18 cellular contexts compared by ENCODE assay signal in the genomic region with DNA sequence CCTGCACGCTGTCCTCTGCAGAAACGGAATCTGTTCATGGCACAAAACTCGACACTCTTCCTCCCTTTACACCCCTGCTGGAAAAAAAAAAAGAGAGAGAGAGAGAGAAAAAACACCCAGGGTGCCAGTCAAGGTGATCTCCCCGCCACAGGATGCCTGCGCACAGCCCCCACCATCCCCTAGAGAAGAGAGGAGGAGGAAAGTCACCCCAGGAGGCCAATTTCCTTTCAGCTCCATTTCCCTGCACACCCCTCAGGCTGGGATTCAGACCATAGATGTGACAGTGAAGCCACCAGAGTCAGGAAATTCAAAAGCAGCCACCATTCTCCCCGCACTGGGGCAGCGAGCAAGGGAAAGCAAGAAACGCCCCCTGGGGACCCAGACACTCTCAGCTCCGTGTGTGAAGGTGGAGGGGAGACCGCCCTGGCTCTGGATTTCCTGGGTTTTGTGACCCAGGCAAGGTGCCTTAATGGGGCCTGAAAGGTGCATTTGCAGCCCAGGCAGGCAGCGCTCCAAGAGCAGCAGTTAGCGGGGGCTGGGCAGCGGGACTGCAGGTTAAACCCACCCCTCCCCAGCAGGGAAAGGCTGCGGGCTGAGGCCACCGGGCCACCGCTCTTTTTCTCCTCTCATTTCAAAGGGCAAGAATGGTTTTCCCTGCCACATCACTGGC.
A peak's percentile ranks its signal among the peaks of the same experiment; 100 is the strongest.
DNase-seq lines count a peak whose midpoint lies in the region; ATAC-seq, FAIRE-seq and TF ChIP-seq lines count a peak whose summit lies in the region.
"Had no signal": no experiment of that assay in that cellular context is flagged by ENCODE, and none has a peak within 500 bp of the region (broad histone marks: within the 10 kb centered on the region; RNA-seq: fewer than 3 reads in every experiment).

No MANE protein-coding gene starts in this region.

- no peak overlapping the region for H2AFZ ChIP-seq in HepG2 (ENCODE audit: low read length)
- no peak overlapping the region for H2AFZ ChIP-seq in OCI-LY7 (ENCODE audit: low read length)

- CTCF ChIA-PET in HepG2 (lab: Yijun Ruan, JAX; ENCODE audit: low intra/inter-chr PET ratio, low total read pairs) = no interaction called here
- CTCF ChIA-PET in OCI-LY7 (lab: Charles Lee; ENCODE audit: unreplicated experiment) = no interaction called here

- H3K4me2 ChIP-seq in HepG2 (ENCODE audit: low read depth, low read length) (no peak overlapping the region), OCI-LY7 (ENCODE audit: low read length) (no peak overlapping the region)

- TF ChIP-seq CTCF in right lobe of liver (IDR thresholded peaks at IDR 0.05) = no peak
- no peak for TF ChIP-seq CTCF in HepG2 (CRISPR knock-in tag; IDR thresholded peaks at IDR 0.05)
- no peak for TF ChIP-seq CTCF in osteocyte (IDR thresholded peaks at IDR 0.05)
- no peak for TF ChIP-seq CTCF in OCI-LY7 (conservative IDR thresholded peaks at IDR 0.05; ENCODE audit: low read length)

- no peaks in the 10 kb centered on the region for H3K4me1 ChIP-seq in right lobe of liver
- peaks cover 19% of the 10 kb centered on the region for H3K4me1 ChIP-seq in HepG2 (ENCODE audit: insufficient read depth, low read length)
- H3K4me1 ChIP-seq in NT2/D1 (ENCODE audit: insufficient read depth, insufficient read length) = peaks cover 9% of the 10 kb centered on the region
- H3K4me1 ChIP-seq in OCI-LY7 (ENCODE audit: insufficient read depth, low read length, poor library complexity, severe bottlenecking) = peaks cover 29% of the 10 kb centered on the region
- H3K4me1 ChIP-seq: HAP-1, sigmoid colon had no signal

- peaks cover 31% of the 10 kb centered on the region for H3K27me3 Mint-ChIP-seq in osteocyte (ENCODE audit: unreplicated experiment)
- H3K27me3 Mint-ChIP-seq: activated naive CD8-positive, alpha-beta T cell had no signal

- H3K4me1 Mint-ChIP-seq in osteocyte (ENCODE audit: unreplicated experiment) = no peaks in the 10 kb centered on the region

- BruUV-seq in HepG2 (replicated peaks; lab: Mats Ljungman, UMichigan) = no TSS peak
- BruUV-seq in OCI-LY7 (replicated peaks; lab: Mats Ljungman, UMichigan) = no TSS peak

- TF ChIP-seq EP300 in HepG2 (IDR thresholded peaks at IDR 0.05; ENCODE audit: low read depth in 2 of 2, low read length in 2 of 2) (no peak), HepG2 (CRISPR knock-in tag; IDR thresholded peaks at IDR 0.05; ENCODE audit: borderline replicate concordance) (no peak)

- H3K9me3 Mint-ChIP-seq in osteocyte (ENCODE audit: unreplicated experiment) = peaks cover under 1% of the 10 kb centered on the region
- H3K9me3 Mint-ChIP-seq: natural killer cell had no signal

- FAIRE-seq in HepG2 (lab: Jason Lieb, UNC) = no peak
- FAIRE-seq: GM18507 had no signal

- H4K20me1 ChIP-seq in HepG2 (ENCODE audit: insufficient read depth, low read length) (no peaks in the 10 kb centered on the region), OCI-LY7 (ENCODE audit: insufficient read depth, low read length) (no peaks in the 10 kb centered on the region)

- H3K4me3 Mint-ChIP-seq in osteocyte (ENCODE audit: unreplicated experiment) = no peak overlapping the region
- H3K4me3 Mint-ChIP-seq: activated naive CD8-positive, alpha-beta T cell; natural killer cell had no signal

- no peak overlapping the region for H3K27ac Mint-ChIP-seq in osteocyte (ENCODE audit: unreplicated experiment)
- H3K27ac Mint-ChIP-seq: activated naive CD8-positive, alpha-beta T cell; natural killer cell had no signal

- H3K36me3 ChIP-seq in right lobe of liver (no peaks in the 10 kb centered on the region), HepG2 (replicated peaks in 1 of 2; ENCODE audit: control insufficient read depth in 1 of 2, insufficient read depth in 2 of 2, low read length in 2 of 2) (no peaks in the 10 kb centered on the region), NT2/D1 (ENCODE audit: insufficient read depth, insufficient read length, low read length) (no peaks in the 10 kb centered on the region), OCI-LY7 (ENCODE audit: insufficient read depth, low read length) (no peaks in the 10 kb centered on the region)
- H3K36me3 ChIP-seq: HAP-1, heart right ventricle, sigmoid colon had no signal

- POLR2A ChIA-PET in HepG2 (lab: Yijun Ruan, JAX) = no interaction called here
- POLR2A ChIA-PET in OCI-LY7 (lab: Charles Lee) = no interaction called here

- no peaks in the 10 kb centered on the region for H3K9me2 ChIP-seq in OCI-LY7 (ENCODE audit: insufficient read depth, low read length)

- peak in 2 of 3 donors; percentile 27 to 28 for DNase-seq in right lobe of liver
- no peak for DNase-seq in HepG2 (ENCODE audit: low spot score)
- no peak for DNase-seq in NT2/D1 (ENCODE audit: low read depth, low spot score)
- peak; percentile 44 for DNase-seq in left kidney (ENCODE audit: low read depth, low spot score)
- no peak for DNase-seq in osteocyte (ENCODE audit: extremely low spot score, unreplicated experiment)
- no peak for DNase-seq in OCI-LY7 (ENCODE audit: low spot score)
- DNase-seq: caudate nucleus, COR-L47, heart right ventricle, NCI-H2081 treated with DMSO at 0.1 percent for 48 hours, sigmoid colon had no signal

- H3K79me2 ChIP-seq in HepG2 (ENCODE audit: insufficient read depth, low read length) (no peaks in the 10 kb centered on the region), OCI-LY7 (ENCODE audit: insufficient read depth, low read depth, low read length) (no peaks in the 10 kb centered on the region)

- H3K27ac ChIP-seq in right lobe of liver = no peak overlapping the region
- no peak overlapping the region for H3K27ac ChIP-seq in HepG2 (ENCODE audit: extremely low read length, insufficient read depth, low read length)
- no peak overlapping the region for H3K27ac ChIP-seq in OCI-LY7 (ENCODE audit: low read depth, low read length, poor library complexity, severe bottlenecking)
- H3K27ac ChIP-seq: epithelial cell of prostate, heart right ventricle, sigmoid colon had no signal

- in situ Hi-C loops in HepG2 (cut with HindIII; ENCODE audit: extremely low pct_ligation_motif_present, low pct_unique_long_range_greater_than_20kb) = no loop called here

- TF ChIP-seq RAD21 in HepG2 (CRISPR knock-in tag; IDR thresholded peaks at IDR 0.05) = no peak

- H3K27me3 ChIP-seq in right lobe of liver (no peaks in the 10 kb centered on the region), HepG2 (ENCODE audit: control insufficient read depth in 1 of 2, insufficient read depth in 2 of 2, low read length in 2 of 2) (peaks cover 6 to 39% of the 10 kb centered on the region in 2 experiments; a peak in 3 of 5 replicates), NT2/D1 (ENCODE audit: insufficient read depth, insufficient read length) (no peaks in the 10 kb centered on the region)
- H3K27me3 ChIP-seq: sigmoid colon had no signal

- no peaks in the 10 kb centered on the region for H3K36me3 Mint-ChIP-seq in osteocyte (ENCODE audit: unreplicated experiment)
- H3K36me3 Mint-ChIP-seq: natural killer cell had no signal

- no peak for ATAC-seq in right lobe of liver
- no peak for ATAC-seq in HepG2
- ATAC-seq in HG03521 (IDR thresholded peaks at IDR 0.05; ENCODE audit: unreplicated experiment) = no peak
- ATAC-seq: heart right ventricle, left lobe of liver, natural killer cell had no signal

- TF ChIP-seq POLR2A in right lobe of liver (IDR thresholded peaks at IDR 0.05) (no peak), HepG2 (IDR thresholded peaks at IDR 0.05; ENCODE audit: insufficient read depth in 1 of 2, low read depth in 2 of 2, low read length in 2 of 2) (no peak)

- intact Hi-C loops in right lobe of liver (cut with DNase I) (no loop called here), HepG2 (cut with micrococcal nuclease; ENCODE audit: unreplicated experiment) (no loop called here), OCI-LY7 (cut with micrococcal nuclease; ENCODE audit: unreplicated experiment) (no loop called here)

- H3K9me3 ChIP-seq in right lobe of liver (no peaks in the 10 kb centered on the region), HepG2 (ENCODE audit: low read length) (no peaks in the 10 kb centered on the region), NT2/D1 (ENCODE audit: insufficient read depth, low read length) (no peaks in the 10 kb centered on the region; the same call in 1 of the 2 replicates), OCI-LY7 (ENCODE audit: low read length) (no peaks in the 10 kb centered on the region)
- H3K9me3 ChIP-seq: HAP-1, heart right ventricle, sigmoid colon had no signal

- WGBS in right lobe of liver (ENCODE audit: insufficient coverage, low coverage, low lambda C conversion rate, missing lambda C conversion rate) = 69% methylated on average over 10 of the region's 16 CpGs
- WGBS in HepG2 (ENCODE audit: low lambda C conversion rate) = 37% methylated on average over 9 of the region's 16 CpGs

- H3K9ac ChIP-seq in HepG2 (ENCODE audit: insufficient read depth, low read depth, low read length) (no peak overlapping the region), NT2/D1 (ENCODE audit: insufficient read length, low read depth) (peak overlapping the region; percentile 11)

- H3K4me3 ChIP-seq in right lobe of liver (no peak overlapping the region), HepG2 (replicated peaks in 1 of 3; ENCODE audit: insufficient read depth in 1 of 3, low read depth in 2 of 3, low read length in 3 of 3) (no peak overlapping the region), NT2/D1 (ENCODE audit: insufficient read length, low read depth) (no peak overlapping the region), OCI-LY7 (ENCODE audit: low read depth, low read length, poor library complexity, severe bottlenecking) (no peak overlapping the region)
- H3K4me3 ChIP-seq: HAP-1, heart right ventricle, sigmoid colon had no signal

TF ChIP-seq in HepG2, 621 proteins besides CTCF, POLR2A, EP300 and RAD21 (continues in another document):
- TF ChIP-seq MIXL1 (CRISPR knock-in tag; IDR thresholded peaks at IDR 0.05) = no peak
- TF ChIP-seq, protein P1, sequence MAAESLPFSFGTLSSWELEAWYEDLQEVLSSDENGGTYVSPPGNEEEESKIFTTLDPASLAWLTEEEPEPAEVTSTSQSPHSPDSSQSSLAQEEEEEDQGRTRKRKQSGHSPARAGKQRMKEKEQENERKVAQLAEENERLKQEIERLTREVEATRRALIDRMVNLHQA (CRISPR knock-in tag; IDR thresholded peaks at IDR 0.05) = no peak
- no peak for TF ChIP-seq ZNF660 (CRISPR knock-in tag; IDR thresholded peaks at IDR 0.05; ENCODE audit: borderline replicate concordance, low read depth)
- no peak for TF ChIP-seq FOXC1 (CRISPR knock-in tag; IDR thresholded peaks at IDR 0.05; ENCODE audit: borderline replicate concordance)
- TF ChIP-seq ZNF850 (CRISPR knock-in tag; conservative IDR thresholded peaks at IDR 0.05) = no peak
- no peak for TF ChIP-seq SETDB1 (CRISPR knock-in tag; IDR thresholded peaks at IDR 0.05; ENCODE audit: borderline replicate concordance)
- TF ChIP-seq ATRX (CRISPR knock-in tag; IDR thresholded peaks at IDR 0.05; ENCODE audit: borderline replicate concordance) = no peak

Comparison
In these comparisons a context has a peak if more than half of its experiments do, and no peak if none do; other contexts are left out.
1. DNase-seq: peak in right lobe of liver (2 of 3) and left kidney (single experiment); none in HepG2 (single experiment), NT2/D1 (single experiment), osteocyte (single experiment) and OCI-LY7 (single experiment).